9 cellular contexts compared by ENCODE assay signal in the genomic region with DNA sequence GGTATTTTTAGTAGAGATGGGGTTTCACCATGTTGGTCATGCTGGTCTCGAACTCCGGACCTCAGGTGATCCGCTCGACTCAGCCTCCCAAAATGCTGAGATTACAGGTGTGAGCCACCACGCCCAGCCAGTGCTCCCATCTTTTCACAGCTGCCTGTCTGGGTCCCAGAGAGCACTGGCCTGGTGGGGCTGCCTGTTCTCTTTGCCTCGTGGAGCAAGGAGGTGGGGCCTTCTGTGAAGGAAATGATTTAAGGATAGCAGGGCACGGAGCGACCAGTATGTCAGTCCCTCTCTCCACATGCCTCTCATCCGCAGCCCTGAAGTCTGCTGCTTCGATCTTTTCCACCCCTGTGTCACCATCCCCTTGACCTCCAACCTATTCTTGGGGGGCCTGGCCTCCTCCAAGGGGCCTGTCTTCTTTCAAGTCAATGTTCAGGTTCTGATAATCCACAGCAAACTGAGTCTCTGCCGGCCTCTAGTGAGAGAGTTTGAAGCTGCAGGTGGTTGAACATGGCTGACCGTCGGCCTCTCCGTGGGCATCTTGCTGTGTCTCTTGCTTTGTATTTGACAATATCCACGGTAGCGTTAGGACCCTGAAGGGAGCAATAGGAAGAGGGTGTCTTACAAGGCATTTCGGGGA. TPM values are rescaled to one million over a fixed set of nuclear protein-coding genes. Genes with fewer than 3 reads are reported as not detected.
DNase-seq lines count a peak whose midpoint lies in the region; ATAC-seq and TF ChIP-seq lines count a peak whose summit lies in the region.
"Had no signal": no experiment of that assay in that cellular context is flagged by ENCODE, and none has a peak within 500 bp of the region (broad histone marks: within the 10 kb centered on the region; RNA-seq: fewer than 3 reads in every experiment).

No MANE protein-coding gene starts in this region.

- intact Hi-C loops in left ventricle myocardium inferior (cut with micrococcal nuclease), result loop anchor here (5.0 kb wide), 1 partner anchor 57 kb away; no protein-coding TSS in a partner anchor

- peaks cover 43% of the 10 kb centered on the region for H3K4me1 ChIP-seq in left ventricle myocardium inferior
- H3K4me1 ChIP-seq: parathyroid adenoma had no signal

- H3K27me3 Mint-ChIP-seq in WTC11 (ENCODE audit: low read depth), result no peaks in the 10 kb centered on the region
- H3K27me3 Mint-ChIP-seq in activated naive CD8-positive, alpha-beta T cell treated with anti-CD3 and anti-CD28 coated beads, Interleukin-2, amount 50 U/mL, for 24 hours, result peaks cover 7% of the 10 kb centered on the region

- no peaks in the 10 kb centered on the region for H3K9me3 Mint-ChIP-seq in WTC11
- no peaks in the 10 kb centered on the region for H3K9me3 Mint-ChIP-seq in activated naive CD8-positive, alpha-beta T cell treated with anti-CD3 and anti-CD28 coated beads, Interleukin-2, amount 50 U/mL, for 24 hours
- H3K9me3 Mint-ChIP-seq: activated naive CD8-positive, alpha-beta T cell treated with anti-CD3 and anti-CD28 coated beads, Interleukin-2, amount 10 ng/mL, durations not matched to agents 7 days and 5 days had no signal

- H3K27me3 ChIP-seq in left ventricle myocardium inferior (ENCODE audit: low read depth), result no peaks in the 10 kb centered on the region

- H3K4me1 Mint-ChIP-seq in WTC11, result no peaks in the 10 kb centered on the region
- no peaks in the 10 kb centered on the region for H3K4me1 Mint-ChIP-seq in activated naive CD8-positive, alpha-beta T cell treated with anti-CD3 and anti-CD28 coated beads, Interleukin-2, amount 50 U/mL, for 24 hours

- POLR2A ChIA-PET in WTC11 (lab: Charles Lee), result no interaction called here

- H3K27ac Mint-ChIP-seq in WTC11, result no peak overlapping the region
- H3K27ac Mint-ChIP-seq in activated naive CD8-positive, alpha-beta T cell treated with anti-CD3 and anti-CD28 coated beads, Interleukin-2, amount 50 U/mL, for 24 hours, result no peak overlapping the region
- H3K27ac Mint-ChIP-seq: activated naive CD8-positive, alpha-beta T cell treated with anti-CD3 and anti-CD28 coated beads, Interleukin-2, amount 10 ng/mL, durations not matched to agents 7 days and 5 days had no signal

- peak; percentile 54 for TF ChIP-seq CTCF in HFF-Myc (IDR thresholded peaks at IDR 0.05; ENCODE audit: low read depth, low read length, missing control alignments)
- no peak for TF ChIP-seq CTCF in WTC11 (IDR thresholded peaks at IDR 0.05)
- TF ChIP-seq CTCF in left ventricle myocardium inferior (IDR thresholded peaks at IDR 0.05; ENCODE audit: borderline replicate concordance), result peak; percentile 68

- no peak overlapping the region for H3K4me3 Mint-ChIP-seq in WTC11
- H3K4me3 Mint-ChIP-seq in activated naive CD8-positive, alpha-beta T cell treated with anti-CD3 and anti-CD28 coated beads, Interleukin-2, amount 50 U/mL, for 24 hours, result no peak overlapping the region
- H3K4me3 Mint-ChIP-seq: activated naive CD8-positive, alpha-beta T cell treated with anti-CD3 and anti-CD28 coated beads, Interleukin-2, amount 10 ng/mL, durations not matched to agents 7 days and 5 days had no signal

- H3K4me3 ChIP-seq in HFF-Myc (replicated peaks; ENCODE audit: low read depth, low read length) (no peak overlapping the region), left ventricle myocardium inferior (no peak overlapping the region)

- DNase-seq in HFF-Myc (ENCODE audit: extremely low read depth, low read depth) (no peak), WTC11 (ENCODE audit: low spot score) (peak; percentile 47), left ventricle myocardium inferior (no peak), substantia nigra (lab: John Stamatoyannopoulos, UW) (peak in 27 of 49 donors; percentile 16 to 71 (median 38))
- no peak for DNase-seq in activated T-cell treated with anti-CD3 and anti-CD28 coated beads, Interleukin-2, amount 50 U/mL, for 1 hour
- DNase-seq in activated naive CD8-positive, alpha-beta T cell treated with anti-CD3 and anti-CD28 coated beads, Interleukin-2, amount 50 U/mL, for 24 hours, result no peak
- DNase-seq: activated naive CD8-positive, alpha-beta T cell treated with anti-CD3 and anti-CD28 coated beads, Interleukin-2, amount 10 ng/mL, durations not matched to agents 7 days and 5 days had no signal

- peak; percentile 82 for ATAC-seq in WTC11
- no peak for ATAC-seq in GM21390 (IDR thresholded peaks at IDR 0.05; ENCODE audit: unreplicated experiment)
- ATAC-seq in activated naive CD8-positive, alpha-beta T cell treated with anti-CD3 and anti-CD28 coated beads, Interleukin-2, amount 50 U/mL, for 24 hours, result no peak

- CTCF ChIA-PET in WTC11 (lab: Charles Lee), result interaction anchor here (0.6 to 2.1 kb wide), 9 partner anchors 10 to 70 kb away, joined by 3 to 19 read pairs (median 4); no protein-coding TSS in a partner anchor

- H3K27ac ChIP-seq in left ventricle myocardium inferior (replicated peaks) (peak overlapping the region; percentile 30), substantia nigra (ENCODE audit: low read depth, low read length, poor library complexity, severe bottlenecking) (peak overlapping the region; percentile 94)
- H3K27ac ChIP-seq: parathyroid adenoma had no signal

- no peaks in the 10 kb centered on the region for H3K36me3 Mint-ChIP-seq in WTC11
- no peaks in the 10 kb centered on the region for H3K36me3 Mint-ChIP-seq in activated naive CD8-positive, alpha-beta T cell treated with anti-CD3 and anti-CD28 coated beads, Interleukin-2, amount 50 U/mL, for 24 hours (ENCODE audit: low read depth)
- H3K36me3 Mint-ChIP-seq: activated naive CD8-positive, alpha-beta T cell treated with anti-CD3 and anti-CD28 coated beads, Interleukin-2, amount 10 ng/mL, durations not matched to agents 7 days and 5 days had no signal

- H3K36me3 ChIP-seq in left ventricle myocardium inferior, result peaks cover 2% of the 10 kb centered on the region

- no peaks in the 10 kb centered on the region for H3K9me3 ChIP-seq in left ventricle myocardium inferior (replicated peaks)

TF ChIP-seq in WTC11, 78 proteins besides CTCF, POLR2A, EP300 and RAD21 (continues in another document):
- TF ChIP-seq MYBL2 (CRISPR knock-in tag; IDR thresholded peaks at IDR 0.05) (no peak), ZNF423 (CRISPR knock-in tag; IDR thresholded peaks at IDR 0.05) (no peak), NFE2L1 (CRISPR knock-in tag; IDR thresholded peaks at IDR 0.05) (no peak), ZNF121 (CRISPR knock-in tag; IDR thresholded peaks at IDR 0.05) (no peak), STAT6 (CRISPR knock-in tag; conservative IDR thresholded peaks at IDR 0.05; ENCODE audit: low read depth) (no peak), SMAD4 (CRISPR knock-in tag; IDR thresholded peaks at IDR 0.05) (no peak), TEAD1 (CRISPR knock-in tag; IDR thresholded peaks at IDR 0.05) (no peak), ELF4 (CRISPR knock-in tag; IDR thresholded peaks at IDR 0.05; ENCODE audit: low read depth) (no peak), ZMAT4 (CRISPR knock-in tag; IDR thresholded peaks at IDR 0.05) (no peak)
- TF ChIP-seq, protein P1, sequence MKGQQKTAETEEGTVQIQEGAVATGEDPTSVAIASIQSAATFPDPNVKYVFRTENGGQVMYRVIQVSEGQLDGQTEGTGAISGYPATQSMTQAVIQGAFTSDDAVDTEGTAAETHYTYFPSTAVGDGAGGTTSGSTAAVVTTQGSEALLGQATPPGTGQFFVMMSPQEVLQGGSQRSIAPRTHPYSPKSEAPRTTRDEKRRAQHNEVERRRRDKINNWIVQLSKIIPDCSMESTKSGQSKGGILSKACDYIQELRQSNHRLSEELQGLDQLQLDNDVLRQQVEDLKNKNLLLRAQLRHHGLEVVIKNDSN (CRISPR knock-in tag; IDR thresholded peaks at IDR 0.05), result no peak

RNA-seq across cellular contexts. Expression of gene GIGYF2, which starts 28.2 kb away (rescaled TPM):
- total RNA-seq in WTC11 (2021), result 49.3 to 53.1 TPM (median 52.0 TPM) in 3 replicates
- 59.9 TPM for total RNA-seq in left ventricle myocardium inferior

RNA-seq across cellular contexts. Expression of gene EFHD1, which starts 35.5 kb away (rescaled TPM):
- total RNA-seq in WTC11 (2021) (5.4 to 6.8 TPM (median 6.1 TPM) in 3 replicates), left ventricle myocardium inferior (29.7 TPM)

Comparison
In these comparisons a context has a peak if more than half of its experiments do, and no peak if none do; other contexts are left out.
1. DNase-seq: peak in WTC11 (single experiment) and substantia nigra (27 of 49); none in HFF-Myc (single experiment), left ventricle myocardium inferior (single experiment), activated T-cell treated with anti-CD3 and anti-CD28 coated beads, Interleukin-2, amount 50 U/mL, for 1 hour (single experiment) and activated naive CD8-positive, alpha-beta T cell treated with anti-CD3 and anti-CD28 coated beads, Interleukin-2, amount 50 U/mL, for 24 hours (single experiment).